ENCODE assay signal across 8 cellular contexts in genomic region chr19:38506723-38507550, GRCh38.
DNase-seq lines count a peak whose midpoint lies in the region; ATAC-seq and TF ChIP-seq lines count a peak whose summit lies in the region.

No MANE protein-coding gene starts in this region.

- no peak overlapping the region for H3K4me2 ChIP-seq in hepatocyte

- H3K27ac Mint-ChIP-seq in activated naive CD4-positive, alpha-beta T cell treated with anti-CD3 and anti-CD28 coated beads, Interleukin-2, amount 50 U/mL, for 72 hours = no peak overlapping the region

- H3K36me3 Mint-ChIP-seq in activated naive CD4-positive, alpha-beta T cell treated with anti-CD3 and anti-CD28 coated beads, Interleukin-2, amount 50 U/mL, for 72 hours = no peaks in the 10 kb centered on the region

- peak; percentile 53 for DNase-seq in DMS53 (lab: John Stamatoyannopoulos, UW)
- DNase-seq in DMS53 treated with DMSO at 0.1 percent for 48 hours (lab: John Stamatoyannopoulos, UW; ENCODE audit: unreplicated experiment) = no peak
- DNase-seq in HUDEP-2 (lab: John Stamatoyannopoulos, UW; ENCODE audit: unreplicated experiment in 76 of 76) = peak; percentile 58 to 100 (median 96)
- DNase-seq in SIG-M5 treated with dmso at 0.1 percent for 504 hours (lab: John Stamatoyannopoulos, UW; ENCODE audit: unreplicated experiment) = peak; percentile 90
- DNase-seq in activated naive CD4-positive, alpha-beta T cell treated with anti-CD3 and anti-CD28 coated beads, Interleukin-2, amount 50 U/mL, for 72 hours (ENCODE audit: low spot score in 2 of 2) = peak; percentile 61 to 79
- DNase-seq in hepatocyte (ENCODE audit: low spot score) = peak; percentile 44
- DNase-seq in stimulated activated CD4-positive, alpha-beta T cell treated with anti-CD3 and anti-CD28 coated beads, Interleukin-15, amount 100 ng/mL, for 24 hours = peak; percentile 95

- no peak overlapping the region for H3K27ac ChIP-seq in hepatocyte

- no peaks in the 10 kb centered on the region for H3K27me3 ChIP-seq in hepatocyte

- peak; percentile 84 to 88 for ATAC-seq in activated naive CD4-positive, alpha-beta T cell treated with anti-CD3 and anti-CD28 coated beads, Interleukin-2, amount 50 U/mL, for 72 hours
- ATAC-seq in HG03521 (IDR thresholded peaks at IDR 0.05; ENCODE audit: unreplicated experiment) = no peak

- TF ChIP-seq CTCF in hepatocyte (IDR thresholded peaks at IDR 0.05; ENCODE audit: poor library complexity) = no peak

- no peaks in the 10 kb centered on the region for H3K79me2 ChIP-seq in hepatocyte

- 86% methylated on average over 16 of the region's 35 CpGs for WGBS in hepatocyte (ENCODE audit: low lambda C conversion rate, missing lambda C conversion rate)

- no peak overlapping the region for H2AFZ ChIP-seq in hepatocyte

- no peak overlapping the region for H3K4me3 ChIP-seq in hepatocyte

- H3K9me2 ChIP-seq in hepatocyte (replicated peaks; ENCODE audit: insufficient read depth) = no peaks in the 10 kb centered on the region

- H3K9me3 Mint-ChIP-seq in activated naive CD4-positive, alpha-beta T cell treated with anti-CD3 and anti-CD28 coated beads, Interleukin-2, amount 50 U/mL, for 72 hours = no peaks in the 10 kb centered on the region

- no peaks in the 10 kb centered on the region for H3K4me1 ChIP-seq in hepatocyte (ENCODE audit: insufficient read depth)

- no peaks in the 10 kb centered on the region for H3K9me3 ChIP-seq in hepatocyte (ENCODE audit: low read depth)

- no peaks in the 10 kb centered on the region for H3K36me3 ChIP-seq in hepatocyte (replicated peaks; ENCODE audit: insufficient read depth, low read depth)

- H4K20me1 ChIP-seq in hepatocyte (ENCODE audit: insufficient read depth, poor library complexity, severe bottlenecking) = no peaks in the 10 kb centered on the region
